ENCODE assay signal across 8 cellular contexts in genomic region chr12:108690191-108690518, GRCh38. TPM values are rescaled to one million over a fixed set of nuclear protein-coding genes. Genes with fewer than 3 reads are reported as not detected.
DNase-seq lines count a peak whose midpoint lies in the region; ATAC-seq and TF ChIP-seq lines count a peak whose summit lies in the region.

No MANE protein-coding gene starts in this region.

- peak overlapping the region; percentile 68 for H3K4me3 Mint-ChIP-seq in activated CD8-positive, alpha-beta memory T cell treated with anti-CD3 and anti-CD28 coated beads, Interleukin-2, amount 10 ng/mL, durations not matched to agents 7 days and 5 days
- H3K4me3 Mint-ChIP-seq in activated naive CD8-positive, alpha-beta T cell treated with anti-CD3 and anti-CD28 coated beads, Interleukin-2, amount 10 ng/mL, durations not matched to agents 7 days and 5 days = peak overlapping the region; percentile 79

- H3K9me3 ChIP-seq in lung (ENCODE audit: control insufficient read depth in 2 of 2, insufficient read depth in 1 of 2, low read length in 1 of 2) (no peaks in the 10 kb centered on the region), tibial artery (no peaks in the 10 kb centered on the region)

- H3K4me1 Mint-ChIP-seq in activated CD8-positive, alpha-beta memory T cell treated with anti-CD3 and anti-CD28 coated beads, Interleukin-2, amount 10 ng/mL, durations not matched to agents 7 days and 5 days = peaks cover 66% of the 10 kb centered on the region
- H3K4me1 Mint-ChIP-seq in activated naive CD8-positive, alpha-beta T cell treated with anti-CD3 and anti-CD28 coated beads, Interleukin-2, amount 10 ng/mL, durations not matched to agents 7 days and 5 days = peaks cover 46% of the 10 kb centered on the region

- TF ChIP-seq CTCF in lung (IDR thresholded peaks at IDR 0.05; ENCODE audit: control extremely low read depth, extremely low read depth) (no peak), tibial artery (IDR thresholded peaks at IDR 0.05) (no peak)

- H3K4me3 ChIP-seq in lung (no peak overlapping the region), tibial artery (no peak overlapping the region)

- peaks cover 2% of the 10 kb centered on the region for H3K36me3 Mint-ChIP-seq in activated CD8-positive, alpha-beta memory T cell treated with anti-CD3 and anti-CD28 coated beads, Interleukin-2, amount 10 ng/mL, durations not matched to agents 7 days and 5 days
- peaks cover 7% of the 10 kb centered on the region for H3K36me3 Mint-ChIP-seq in activated naive CD8-positive, alpha-beta T cell treated with anti-CD3 and anti-CD28 coated beads, Interleukin-2, amount 10 ng/mL, durations not matched to agents 7 days and 5 days

- POLR2A ChIA-PET in activated naive CD8-positive, alpha-beta T cell treated with anti-CD3 and anti-CD28 coated beads, Interleukin-2, amount 10 ng/mL, durations not matched to agents 7 days and 5 days (lab: Charles Lee) = interaction anchor here (0.5 to 3.0 kb wide), 3 partner anchors 55 to 147 kb away, joined by 3 to 13 read pairs (median 3); no protein-coding TSS in a partner anchor

- intact Hi-C loops in tibial artery (cut with DNase I; ENCODE audit: low total_unique reads) = loop anchor here (5.0 kb wide), 1 partner anchor 42 kb away; the partner anchor contains the start of gene CORO1C

- H3K27ac ChIP-seq in lung (ENCODE audit: low read depth in 1 of 2, low read length in 1 of 2) = peak overlapping the region; percentile 86 to 98
- H3K27ac ChIP-seq in tibial artery = peak overlapping the region; percentile 80 to 94

- H3K27me3 Mint-ChIP-seq in activated CD8-positive, alpha-beta memory T cell treated with anti-CD3 and anti-CD28 coated beads, Interleukin-2, amount 10 ng/mL, durations not matched to agents 7 days and 5 days = no peaks in the 10 kb centered on the region
- no peaks in the 10 kb centered on the region for H3K27me3 Mint-ChIP-seq in activated naive CD8-positive, alpha-beta T cell treated with anti-CD3 and anti-CD28 coated beads, Interleukin-2, amount 10 ng/mL, durations not matched to agents 7 days and 5 days

- H3K36me3 ChIP-seq in lung (ENCODE audit: control insufficient read depth in 2 of 2, insufficient read depth in 2 of 2, low read length in 2 of 2) = no peaks in the 10 kb centered on the region
- H3K36me3 ChIP-seq in tibial artery = no peaks in the 10 kb centered on the region

- H3K27ac Mint-ChIP-seq in activated CD8-positive, alpha-beta memory T cell treated with anti-CD3 and anti-CD28 coated beads, Interleukin-2, amount 10 ng/mL, durations not matched to agents 7 days and 5 days = peak overlapping the region; percentile 90
- H3K27ac Mint-ChIP-seq in activated naive CD8-positive, alpha-beta T cell treated with anti-CD3 and anti-CD28 coated beads, Interleukin-2, amount 10 ng/mL, durations not matched to agents 7 days and 5 days = peak overlapping the region; percentile 76

- H3K27me3 ChIP-seq in lung (ENCODE audit: control insufficient read depth, insufficient read depth) (no peaks in the 10 kb centered on the region), tibial artery (no peaks in the 10 kb centered on the region)

- CTCF ChIA-PET in activated CD8-positive, alpha-beta memory T cell treated with anti-CD3 and anti-CD28 coated beads, Interleukin-2, amount 10 ng/mL, durations not matched to agents 7 days and 5 days (lab: Charles Lee) = interaction anchor here (0.9 to 3.5 kb wide), 12 partner anchors 9 to 261 kb away, joined by 3 to 27 read pairs (median 4); partner anchors contain the start of genes CORO1C and SELPLG

- H3K9me3 Mint-ChIP-seq in activated CD8-positive, alpha-beta memory T cell treated with anti-CD3 and anti-CD28 coated beads, Interleukin-2, amount 10 ng/mL, durations not matched to agents 7 days and 5 days (ENCODE audit: low read depth) = no peaks in the 10 kb centered on the region
- H3K9me3 Mint-ChIP-seq in activated naive CD8-positive, alpha-beta T cell treated with anti-CD3 and anti-CD28 coated beads, Interleukin-2, amount 10 ng/mL, durations not matched to agents 7 days and 5 days = no peaks in the 10 kb centered on the region

- peaks cover 21 to 27% of the 10 kb centered on the region in 2 donors for H3K4me1 ChIP-seq in lung (ENCODE audit: control insufficient read depth in 2 of 2, insufficient read depth in 2 of 2, low read length in 2 of 2)
- H3K4me1 ChIP-seq in tibial artery = peaks cover 8 to 95% (median 73%) of the 10 kb centered on the region in 4 donors

- ATAC-seq in activated CD8-positive, alpha-beta memory T cell treated with anti-CD3 and anti-CD28 coated beads, Interleukin-2, amount 10 ng/mL, durations not matched to agents 7 days and 5 days = no peak
- ATAC-seq in activated naive CD8-positive, alpha-beta T cell treated with anti-CD3 and anti-CD28 coated beads, Interleukin-2, amount 10 ng/mL, durations not matched to agents 7 days and 5 days (ENCODE audit: low read depth) = no peak
- no peak for ATAC-seq in lung (ENCODE audit: insufficient read depth, low FRiP score)
- ATAC-seq in HG03342 (IDR thresholded peaks at IDR 0.05; ENCODE audit: unreplicated experiment) = no peak
- no peak for ATAC-seq in GM19328 (IDR thresholded peaks at IDR 0.05; ENCODE audit: unreplicated experiment)
- ATAC-seq in GM18873 (IDR thresholded peaks at IDR 0.05; ENCODE audit: low FRiP score, unreplicated experiment) = no peak

- no peak for DNase-seq in activated CD8-positive, alpha-beta memory T cell treated with anti-CD3 and anti-CD28 coated beads, Interleukin-2, amount 10 ng/mL, durations not matched to agents 7 days and 5 days
- no peak for DNase-seq in activated CD8-positive, alpha-beta memory T cell treated with anti-CD3 and anti-CD28 coated beads, Interleukin-2, amount 50 U/mL, for 4 hours
- DNase-seq in activated naive CD8-positive, alpha-beta T cell treated with anti-CD3 and anti-CD28 coated beads, Interleukin-2, amount 10 ng/mL, durations not matched to agents 7 days and 5 days = no peak
- no peak for DNase-seq in lung (ENCODE audit: low spot score)
- DNase-seq in tibial artery = no peak

RNA-seq across cellular contexts. Expression of gene CORO1C, which starts 41.2 kb away (rescaled TPM):
- total RNA-seq in activated CD8-positive, alpha-beta memory T cell treated with anti-CD3 and anti-CD28 coated beads, Interleukin-2, amount 10 ng/mL, durations not matched to agents 7 days and 5 days = 10 to 100 TPM; 54.3 to 63.0 TPM
- total RNA-seq in activated naive CD8-positive, alpha-beta T cell treated with anti-CD3 and anti-CD28 coated beads, Interleukin-2, amount 10 ng/mL, durations not matched to agents 7 days and 5 days = 10 to 100 TPM; 47.4 to 53.7 TPM
- 100 to 1,000 TPM; 117 to 227 TPM for total RNA-seq in lung
- polyA plus RNA-seq in lung = 10 to 100 TPM; 36.4 to 93.5 TPM

RNA-seq across cellular contexts. Expression of gene SELPLG, which starts 56.5 kb away (rescaled TPM):
- total RNA-seq in activated CD8-positive, alpha-beta memory T cell treated with anti-CD3 and anti-CD28 coated beads, Interleukin-2, amount 10 ng/mL, durations not matched to agents 7 days and 5 days = 100 to 1,000 TPM; 148 to 184 TPM
- 100 to 1,000 TPM; 159 to 163 TPM for total RNA-seq in activated naive CD8-positive, alpha-beta T cell treated with anti-CD3 and anti-CD28 coated beads, Interleukin-2, amount 10 ng/mL, durations not matched to agents 7 days and 5 days
- 10 to 100 TPM; 11.3 to 47.2 TPM for total RNA-seq in lung
- 10 to 100 TPM; 13.8 to 97.0 TPM for polyA plus RNA-seq in lung
